In genomic region chr22:21499623-21500506, GRCh38 we compare ENCODE assay signal across 10 cellular contexts. TPM values are rescaled to one million over a fixed set of nuclear protein-coding genes. Genes with fewer than 3 reads are reported as not detected.
DNase-seq lines count a peak whose midpoint lies in the region; ATAC-seq and TF ChIP-seq lines count a peak whose summit lies in the region.
"Not testable (repeated sequence)": the region's sequence is repeated elsewhere in the genome, so short reads cannot be mapped to it uniquely, and the experiment has no call there.
"Had no signal": no experiment of that assay in that cellular context is flagged by ENCODE, and none has a peak within 500 bp of the region (broad histone marks: within the 10 kb centered on the region; RNA-seq: fewer than 3 reads in every experiment).

No MANE protein-coding gene starts in this region.

- H4K8ac ChIP-seq in IMR-90 (ENCODE audit: low read depth in 2 of 2, low read length in 2 of 2) = not testable (repeated sequence)

- not testable (repeated sequence) for H4K5ac ChIP-seq in IMR-90 (ENCODE audit: low read depth, low read length)

- not testable (repeated sequence) for H3K14ac ChIP-seq in IMR-90 (replicated peaks; ENCODE audit: low read depth, low read length)

- H4K20me1 ChIP-seq in IMR-90 (ENCODE audit: insufficient read depth, low read length) = not testable (repeated sequence)

- H3K27me3 ChIP-seq in CD8-positive, alpha-beta T cell (ENCODE audit: insufficient read depth, low read length); IMR-90 (ENCODE audit: control insufficient read depth, insufficient read depth, low read length): not testable (repeated sequence)

- not testable (repeated sequence) for H3K4me1 ChIP-seq in CD8-positive, alpha-beta T cell (ENCODE audit: insufficient read depth, low read length); IMR-90 (ENCODE audit: control insufficient read depth, insufficient read depth, low read length)

- H2AK5ac ChIP-seq in IMR-90 (ENCODE audit: low read depth, low read length) = not testable (repeated sequence)

- TF ChIP-seq POLR2A in IMR-90 (IDR thresholded peaks at IDR 0.05; ENCODE audit: low read depth, low read length) = not testable (repeated sequence)

- H3K4me3 ChIP-seq in CD8-positive, alpha-beta T cell (ENCODE audit: low read depth, low read length); IMR-90 (ENCODE audit: insufficient read depth, low read depth, low read length): not testable (repeated sequence)

- H3K9ac ChIP-seq in IMR-90 (ENCODE audit: low read depth, low read length) = not testable (repeated sequence)

- H2AFZ ChIP-seq in IMR-90 (replicated peaks; ENCODE audit: low read length, poor library complexity) = not testable (repeated sequence)

- H2AK9ac ChIP-seq in IMR-90 (replicated peaks; ENCODE audit: low read depth, low read length, poor library complexity) = not testable (repeated sequence)

- dilution Hi-C loops in IMR-90 (cut with HindIII; ENCODE audit: low sequenced_read_pairs, unreplicated experiment) = not testable (repeated sequence)

- not testable (repeated sequence) for TF ChIP-seq CTCF in CD8-positive, alpha-beta T cell (IDR thresholded peaks at IDR 0.05); IMR-90 (conservative IDR thresholded peaks at IDR 0.05; ENCODE audit: low read depth, low read length); activated B cell treated with CpG ODN at 0.5 μM for 24 hours (IDR thresholded peaks at IDR 0.05); natural killer cell (IDR thresholded peaks at IDR 0.05)

- TF ChIP-seq RAD21 in IMR-90 (IDR thresholded peaks at IDR 0.05; ENCODE audit: low read length) = not testable (repeated sequence)

- not testable (repeated sequence) for H3K79me1 ChIP-seq in IMR-90 (ENCODE audit: low read depth in 1 of 2, low read length in 2 of 2)

- not testable (repeated sequence) for H3K27me3 Mint-ChIP-seq in CD8-positive, alpha-beta T cell (ENCODE audit: low read depth); activated B cell treated with CpG ODN at 0.5 μM for 24 hours; activated CD8-positive, alpha-beta memory T cell treated with anti-CD3 and anti-CD28 coated beads, Interleukin-2, amount 10 ng/mL, durations not matched to agents 7 days and 5 days; activated naive CD8-positive, alpha-beta T cell treated with anti-CD3 and anti-CD28 coated beads, Interleukin-2, amount 10 ng/mL, durations not matched to agents 7 days and 5 days; natural killer cell (ENCODE audit: low read depth in 2 of 2)

- not testable (repeated sequence) for H3K56ac ChIP-seq in IMR-90 (ENCODE audit: extremely low read depth, insufficient read depth, low read length)

- in situ Hi-C loops in IMR-90 (cut with MboI; ENCODE audit: low sequenced_read_pairs) = not testable (repeated sequence)

- not testable (repeated sequence) for H2BK15ac ChIP-seq in IMR-90 (ENCODE audit: low read depth, low read length)

- not testable (repeated sequence) for H3K36me3 Mint-ChIP-seq in CD8-positive, alpha-beta T cell; activated B cell treated with CpG ODN at 0.5 μM for 24 hours (ENCODE audit: low read depth); activated CD8-positive, alpha-beta memory T cell treated with anti-CD3 and anti-CD28 coated beads, Interleukin-2, amount 10 ng/mL, durations not matched to agents 7 days and 5 days; activated naive CD8-positive, alpha-beta T cell treated with anti-CD3 and anti-CD28 coated beads, Interleukin-2, amount 10 ng/mL, durations not matched to agents 7 days and 5 days; natural killer cell

- H3K4me2 ChIP-seq in IMR-90 (ENCODE audit: low read depth, low read length) = not testable (repeated sequence)

- H2BK120ac ChIP-seq in IMR-90 (ENCODE audit: low read depth, low read length) = not testable (repeated sequence)

- H3K23ac ChIP-seq in IMR-90 (ENCODE audit: low read depth, low read length) = not testable (repeated sequence)

- not testable (repeated sequence) for H3K27ac Mint-ChIP-seq in CD8-positive, alpha-beta T cell; activated B cell treated with CpG ODN at 0.5 μM for 24 hours; activated CD8-positive, alpha-beta memory T cell treated with anti-CD3 and anti-CD28 coated beads, Interleukin-2, amount 10 ng/mL, durations not matched to agents 7 days and 5 days; activated naive CD8-positive, alpha-beta T cell treated with anti-CD3 and anti-CD28 coated beads, Interleukin-2, amount 10 ng/mL, durations not matched to agents 7 days and 5 days; natural killer cell

- not testable (repeated sequence) for H4K91ac ChIP-seq in IMR-90 (ENCODE audit: insufficient read depth, low read depth, low read length)

- H3K27ac ChIP-seq in CD8-positive, alpha-beta T cell (ENCODE audit: low read depth, low read length); IMR-90 (ENCODE audit: insufficient read depth, low read length): not testable (repeated sequence)

- H2BK5ac ChIP-seq in IMR-90 (ENCODE audit: low read depth, low read length, poor library complexity, severe bottlenecking) = not testable (repeated sequence)

- H2BK20ac ChIP-seq in IMR-90 (ENCODE audit: low read depth, low read length) = not testable (repeated sequence)

- TSS peak; percentile 36 for BruUV-seq in IMR-90 (replicated peaks; lab: Mats Ljungman, UMichigan)

- no CpG with 5 or more reads among the region's 16 CpGs for WGBS in IMR-90 (ENCODE audit: extremely low coverage in 2 of 2, insufficient read length in 1 of 2), 2 experiments

- ATAC-seq in CD8-positive, alpha-beta T cell = peak; percentile 84
- not testable (repeated sequence) for ATAC-seq in IMR-90 (ENCODE audit: low read depth)
- ATAC-seq in activated B cell treated with CpG ODN at 0.5 μM for 24 hours (ENCODE audit: low read depth) (peak; percentile 25), esophagus mucosa (peak; percentile 63), natural killer cell (peak in 2 of 3 donors; percentile 36 to 50)
- peak; percentile 36 for ATAC-seq in activated CD8-positive, alpha-beta memory T cell treated with anti-CD3 and anti-CD28 coated beads, Interleukin-2, amount 10 ng/mL, durations not matched to agents 7 days and 5 days
- peak; percentile 72 for ATAC-seq in activated naive CD8-positive, alpha-beta T cell treated with anti-CD3 and anti-CD28 coated beads, Interleukin-2, amount 10 ng/mL, durations not matched to agents 7 days and 5 days (ENCODE audit: low read depth)

- POLR2A ChIA-PET in CD8-positive, alpha-beta T cell (lab: Charles Lee); IMR-90 (lab: Charles Lee; ENCODE audit: unreplicated experiment); activated B cell treated with CpG ODN at 0.5 μM for 24 hours (lab: Charles Lee); activated naive CD8-positive, alpha-beta T cell treated with anti-CD3 and anti-CD28 coated beads, Interleukin-2, amount 10 ng/mL, durations not matched to agents 7 days and 5 days (lab: Charles Lee): not testable (repeated sequence)

- H3K9me1 ChIP-seq in IMR-90 (ENCODE audit: insufficient read depth, low read length) = not testable (repeated sequence)

- not testable (repeated sequence) for H3K4me3 Mint-ChIP-seq in CD8-positive, alpha-beta T cell; activated B cell treated with CpG ODN at 0.5 μM for 24 hours; activated CD8-positive, alpha-beta memory T cell treated with anti-CD3 and anti-CD28 coated beads, Interleukin-2, amount 10 ng/mL, durations not matched to agents 7 days and 5 days; activated naive CD8-positive, alpha-beta T cell treated with anti-CD3 and anti-CD28 coated beads, Interleukin-2, amount 10 ng/mL, durations not matched to agents 7 days and 5 days; natural killer cell

- H3K18ac ChIP-seq in IMR-90 (ENCODE audit: low read depth, low read length) = not testable (repeated sequence)

- H3K4ac ChIP-seq in IMR-90 (ENCODE audit: low read depth, low read length) = not testable (repeated sequence)

- not testable (repeated sequence) for DNase-seq in CD8-positive, alpha-beta T cell; IMR-90; activated B cell treated with CpG ODN at 0.5 μM for 24 hours; activated CD8-positive, alpha-beta memory T cell treated with anti-CD3 and anti-CD28 coated beads, Interleukin-2, amount 10 ng/mL, durations not matched to agents 7 days and 5 days; activated naive CD8-positive, alpha-beta T cell treated with anti-CD3 and anti-CD28 coated beads, Interleukin-2, amount 10 ng/mL, durations not matched to agents 7 days and 5 days; natural killer cell

- H3K9me3 ChIP-seq in CD8-positive, alpha-beta T cell (ENCODE audit: low read length); IMR-90 (ENCODE audit: control insufficient read depth, insufficient read depth, low read length): not testable (repeated sequence)

- intact Hi-C loops in CD8-positive, alpha-beta T cell (cut with DNase I, micrococcal nuclease); IMR-90 (cut with micrococcal nuclease); activated B cell treated with CpG ODN at 0.5 μM for 24 hours (cut with micrococcal nuclease); natural killer cell (cut with micrococcal nuclease): not testable (repeated sequence)

- H3K36me3 ChIP-seq in CD8-positive, alpha-beta T cell (ENCODE audit: insufficient read depth, low read length); IMR-90 (ENCODE audit: control insufficient read depth, insufficient read depth, low read length): not testable (repeated sequence)

- H3K9me3 Mint-ChIP-seq in CD8-positive, alpha-beta T cell; activated B cell treated with CpG ODN at 0.5 μM for 24 hours; activated CD8-positive, alpha-beta memory T cell treated with anti-CD3 and anti-CD28 coated beads, Interleukin-2, amount 10 ng/mL, durations not matched to agents 7 days and 5 days (ENCODE audit: low read depth); activated naive CD8-positive, alpha-beta T cell treated with anti-CD3 and anti-CD28 coated beads, Interleukin-2, amount 10 ng/mL, durations not matched to agents 7 days and 5 days; natural killer cell: not testable (repeated sequence)

- not testable (repeated sequence) for H3K4me1 Mint-ChIP-seq in CD8-positive, alpha-beta T cell (ENCODE audit: low read depth); activated B cell treated with CpG ODN at 0.5 μM for 24 hours; activated CD8-positive, alpha-beta memory T cell treated with anti-CD3 and anti-CD28 coated beads, Interleukin-2, amount 10 ng/mL, durations not matched to agents 7 days and 5 days; activated naive CD8-positive, alpha-beta T cell treated with anti-CD3 and anti-CD28 coated beads, Interleukin-2, amount 10 ng/mL, durations not matched to agents 7 days and 5 days; natural killer cell

- CTCF ChIA-PET in CD8-positive, alpha-beta T cell (lab: Charles Lee); IMR-90 (lab: Yijun Ruan, JAX); activated B cell treated with CpG ODN at 0.5 μM for 24 hours (lab: Charles Lee); activated CD8-positive, alpha-beta memory T cell treated with anti-CD3 and anti-CD28 coated beads, Interleukin-2, amount 10 ng/mL, durations not matched to agents 7 days and 5 days (lab: Charles Lee): not testable (repeated sequence)

RNA-seq across cellular contexts. Expression of gene TMEM191C, which starts 32.7 kb away (rescaled TPM):
- total RNA-seq in CD8-positive, alpha-beta T cell = 1 to 10 TPM; 2.6 to 2.8 TPM
- 0.28 and 0.36 TPM in 2 replicates for total RNA-seq in IMR-90 (2012; rRNA removed)
- 0.75 and 1.5 TPM in 2 replicates for polyA plus RNA-seq in IMR-90 (2012; rRNA removed)
- polyA plus RNA-seq in IMR-90 (2012; cell fraction: cytosol; rRNA removed) = 1.3 and 2.7 TPM in 2 replicates
- polyA plus RNA-seq in IMR-90 (2012; cell fraction: nucleus; rRNA removed; ENCODE audit: low replicate concordance) = 5.3 and 16.1 TPM in 2 replicates
- 1.3 and 1.5 TPM in 2 replicates for total RNA-seq in activated B cell treated with CpG ODN at 0.5 μM for 24 hours
- total RNA-seq in activated CD8-positive, alpha-beta memory T cell treated with anti-CD3 and anti-CD28 coated beads, Interleukin-2, amount 10 ng/mL, durations not matched to agents 7 days and 5 days = 1 to 10 TPM in 1 of 2 experiments, under 1 TPM in 1; 0.99 to 1.1 TPM
- 1 to 10 TPM; 5.1 to 5.4 TPM for total RNA-seq in activated naive CD8-positive, alpha-beta T cell treated with anti-CD3 and anti-CD28 coated beads, Interleukin-2, amount 10 ng/mL, durations not matched to agents 7 days and 5 days
- 4.2 TPM for total RNA-seq in esophagus mucosa
- total RNA-seq in natural killer cell = 1 to 10 TPM; 2.1 to 3.4 (median 3.2) TPM

RNA-seq across cellular contexts. Expression of gene RIMBP3C, which starts 51.4 kb away (rescaled TPM):
- not detected for total RNA-seq in CD8-positive, alpha-beta T cell
- total RNA-seq in IMR-90 (2012; rRNA removed) = 0.28 and 0.36 TPM in 2 replicates
- polyA plus RNA-seq in IMR-90 (2012; rRNA removed) = 0.05 and 0.10 TPM in 2 replicates
- 0.05 and 0.14 TPM in 2 replicates for polyA plus RNA-seq in IMR-90 (2012; cell fraction: cytosol; rRNA removed)
- polyA plus RNA-seq in IMR-90 (2012; cell fraction: nucleus; rRNA removed; ENCODE audit: low replicate concordance) = 0.02 and 0.17 TPM in 2 replicates
- 0.24 TPM in 1 of 2 replicates, not detected in the other for total RNA-seq in activated B cell treated with CpG ODN at 0.5 μM for 24 hours
- total RNA-seq in activated CD8-positive, alpha-beta memory T cell treated with anti-CD3 and anti-CD28 coated beads, Interleukin-2, amount 10 ng/mL, durations not matched to agents 7 days and 5 days = under 1 TPM; 0.14 to 0.18 TPM
- 1 to 10 TPM; 1.0 to 1.1 TPM for total RNA-seq in activated naive CD8-positive, alpha-beta T cell treated with anti-CD3 and anti-CD28 coated beads, Interleukin-2, amount 10 ng/mL, durations not matched to agents 7 days and 5 days
- 0.04 TPM for total RNA-seq in esophagus mucosa
- 1 to 10 TPM in 1 of 3 donors, under 1 TPM in 2; 0.35 to 1.0 (median 0.38) TPM for total RNA-seq in natural killer cell
- total RNA-seq: Calu3 had no signal
- polyA plus RNA-seq: AG04450, GM23338 had no signal
